Comparison of ENCODE assay signal across 1 cellular context in genomic region chr2:112584134-112584890, GRCh38.
TF ChIP-seq lines count a peak whose summit lies in the region.

TSS of gene CHCHD5 (plus strand) at chr2:112584609. CDS start at chr2:112584648, 39 bp downstream.

TF ChIP-seq in HepG2, 621 proteins besides CTCF, POLR2A, EP300 and RAD21 (continued from another document and continues in another):
- TF ChIP-seq MAX (IDR thresholded peaks at IDR 0.05) (peak; percentile 78), YY1 (IDR thresholded peaks at IDR 0.05; ENCODE audit: insufficient read depth, insufficient replicate concordance, low read depth, low read length) (peak; percentile 99), FOXP1 (IDR thresholded peaks at IDR 0.05) (no peak), FOXP1 (CRISPR knock-in tag; IDR thresholded peaks at IDR 0.05) (no peak; the same call in 1 of the 2 replicates), THYN1 (CRISPR knock-in tag; IDR thresholded peaks at IDR 0.05; ENCODE audit: borderline replicate concordance, low read depth) (peak; percentile 90; the same call in 1 of the 2 replicates), AGO2 (optimal IDR thresholded peaks at IDR 0.05; ENCODE audit: low read depth, low read length) (peak; percentile 74), ZNF674 (CRISPR knock-in tag; IDR thresholded peaks at IDR 0.05; ENCODE audit: low read depth) (0 out of 2 replicates have a peak, but pooled peaks have one; percentile 81), MXD1 (CRISPR knock-in tag; IDR thresholded peaks at IDR 0.05) (peak; percentile 78), ZNF235 (CRISPR knock-in tag; IDR thresholded peaks at IDR 0.05; ENCODE audit: borderline replicate concordance) (no peak), ZBTB39 (CRISPR knock-in tag; IDR thresholded peaks at IDR 0.05) (peak; percentile 75; the same call in 1 of the 2 replicates), ZNF841 (CRISPR knock-in tag; IDR thresholded peaks at IDR 0.05; ENCODE audit: borderline replicate concordance) (no peak), ZBTB4 (CRISPR knock-in tag; IDR thresholded peaks at IDR 0.05; ENCODE audit: borderline replicate concordance) (peak; percentile 60; the same call in 1 of the 2 replicates), SMYD3 (CRISPR knock-in tag; IDR thresholded peaks at IDR 0.05) (peak; percentile 97), ZNF609 (CRISPR knock-in tag; IDR thresholded peaks at IDR 0.05; ENCODE audit: borderline replicate concordance) (peak; percentile 41; the same call in 1 of the 2 replicates), TBX3 (IDR thresholded peaks at IDR 0.05; ENCODE audit: borderline replicate concordance) (no peak), HNF4G (IDR thresholded peaks at IDR 0.05; ENCODE audit: borderline replicate concordance, low read depth, low read length) (peak; percentile 62; the same call in 1 of the 2 replicates), HNF4G (CRISPR knock-in tag; IDR thresholded peaks at IDR 0.05; ENCODE audit: borderline replicate concordance, low read depth) (no peak; the same call in 1 of the 2 replicates), ZNF597 (CRISPR knock-in tag; IDR thresholded peaks at IDR 0.05) (no peak), SPEN (CRISPR knock-in tag; IDR thresholded peaks at IDR 0.05; ENCODE audit: low read depth) (peak; percentile 81), PITX1 (CRISPR knock-in tag; IDR thresholded peaks at IDR 0.05) (peak; percentile 57), PAXIP1 (CRISPR knock-in tag; conservative IDR thresholded peaks at IDR 0.05) (peak; percentile 56), ZBTB20 (CRISPR knock-in tag; IDR thresholded peaks at IDR 0.05; ENCODE audit: borderline replicate concordance, low read depth) (peak; percentile 6), SALL1 (CRISPR knock-in tag; IDR thresholded peaks at IDR 0.05) (peak; percentile 92), KDM2A (CRISPR knock-in tag; IDR thresholded peaks at IDR 0.05; ENCODE audit: borderline replicate concordance, low read depth) (peak; percentile 93), ZNF720 (CRISPR knock-in tag; IDR thresholded peaks at IDR 0.05) (no peak), RBM22 (optimal IDR thresholded peaks at IDR 0.05; ENCODE audit: low read length) (peak; percentile 90), MYPOP (CRISPR knock-in tag; IDR thresholded peaks at IDR 0.05) (peak; percentile 95), HNF1A (IDR thresholded peaks at IDR 0.05; ENCODE audit: low read depth) (no peak), HNF1A (CRISPR knock-in tag; IDR thresholded peaks at IDR 0.05; ENCODE audit: borderline replicate concordance) (0 out of 2 replicates have a peak, but pooled peaks have one; percentile 60), ZNF232 (CRISPR knock-in tag; IDR thresholded peaks at IDR 0.05; ENCODE audit: borderline replicate concordance) (peak; percentile 80), SAP130 (CRISPR knock-in tag; IDR thresholded peaks at IDR 0.05; ENCODE audit: low read depth) (peak; percentile 98)
